26 cellular contexts compared by ENCODE assay signal in genomic region chr19:48405850-48406249, GRCh38. TPM values are rescaled to one million over a fixed set of nuclear protein-coding genes. Genes with fewer than 3 reads are reported as not detected.
DNase-seq lines count a peak whose midpoint lies in the region; ATAC-seq and TF ChIP-seq lines count a peak whose summit lies in the region.
"Had no signal": no experiment of that assay in that cellular context is flagged by ENCODE, and none has a peak within 500 bp of the region (broad histone marks: within the 10 kb centered on the region; RNA-seq: fewer than 3 reads in every experiment).

No MANE protein-coding gene starts in this region.

- peak; percentile 64 for DNase-seq in Caki2 (ENCODE audit: low read depth)
- peak; percentile 60 for DNase-seq in GM20000 (ENCODE audit: low spot score)
- DNase-seq in islet precursor cell, result peak; percentile 54
- DNase-seq in NCI-H2081 treated with DMSO at 0.1 percent for 48 hours (lab: John Stamatoyannopoulos, UW), result no peak
- no peak for DNase-seq in MG63
- DNase-seq in central memory CD4-positive, alpha-beta T cell, result no peak
- DNase-seq: activated CD4-positive, alpha-beta T cell treated with anti-CD3 and anti-CD28 coated beads for 36 hours; cerebellar nuclear complex; erythroblast; foreskin melanocyte; NCI-H1436; NCI-H526 treated with DMSO at 0.1 percent for 48 hours; right lobe of liver; SIG-M5; T-cell had no signal

- H3K9ac ChIP-seq in OCI-LY3 (ENCODE audit: low read length), result no peak overlapping the region
- H3K9ac ChIP-seq: parathyroid adenoma had no signal

- H3K36me3 ChIP-seq in OCI-LY3 (replicated peaks; ENCODE audit: low read depth, low read length) (no peaks in the 10 kb centered on the region), MG63 (no peaks in the 10 kb centered on the region; the same call in 1 of the 2 replicates)
- H3K36me3 ChIP-seq: right lobe of liver had no signal

- H3K4me2 ChIP-seq in OCI-LY3 (ENCODE audit: low read length), result 0 out of 2 replicates have a peak overlapping the region, but pooled peaks have one; percentile 18
- H3K4me2 ChIP-seq: GM23338, hepatocyte, PC-9 had no signal

- H3K27ac ChIP-seq in OCI-LY3 (ENCODE audit: low read length), result no peak overlapping the region
- H3K27ac ChIP-seq: C4-2B, hepatocyte, parathyroid adenoma, PC-9, right lobe of liver had no signal

- TF ChIP-seq CTCF in GM20000 (IDR thresholded peaks at IDR 0.05; ENCODE audit: extremely low read depth, missing control alignments) (no peak), OCI-LY3 (IDR thresholded peaks at IDR 0.05; ENCODE audit: low read depth, low read length) (no peak)

- H3K79me2 ChIP-seq in OCI-LY3 (ENCODE audit: low read length), result no peaks in the 10 kb centered on the region
- H3K79me2 ChIP-seq: hepatocyte, parathyroid adenoma had no signal

- in situ Hi-C loops in Caki2 (cut with HindIII; ENCODE audit: low pct_unique_long_range_greater_than_20kb, low sequenced_read_pairs), result no loop called here

- no peaks in the 10 kb centered on the region for H4K20me1 ChIP-seq in OCI-LY3 (ENCODE audit: insufficient read depth, low read length)

- H3K9me3 ChIP-seq in OCI-LY3 (ENCODE audit: insufficient read depth, low read length) (no peaks in the 10 kb centered on the region), MG63 (0 out of 2 replicates have a peak, but pooled peaks cover 2% of the 10 kb centered on the region)
- H3K9me3 ChIP-seq: right lobe of liver had no signal

- H2AFZ ChIP-seq in OCI-LY3 (ENCODE audit: low read depth, low read length), result peak overlapping the region; percentile 12; the same call in 1 of the 2 replicates
- H2AFZ ChIP-seq: GM23338, hepatocyte, parathyroid adenoma, PC-9 had no signal

- peaks cover 8% of the 10 kb centered on the region; the same call in 1 of the 2 replicates for H3K27me3 ChIP-seq in OCI-LY3 (ENCODE audit: low read depth, low read length)
- no peaks in the 10 kb centered on the region for H3K27me3 ChIP-seq in MG63
- H3K27me3 ChIP-seq: hepatocyte, right lobe of liver had no signal

- no peak for ATAC-seq in GM18868 (IDR thresholded peaks at IDR 0.05; ENCODE audit: unreplicated experiment)
- ATAC-seq: activated CD4-positive, alpha-beta T cell treated with anti-CD3 and anti-CD28 coated beads for 36 hours; GM23338; T-cell had no signal

- no peak overlapping the region for H3K4me3 ChIP-seq in OCI-LY3 (ENCODE audit: low read length)
- no peak overlapping the region for H3K4me3 ChIP-seq in MG63
- H3K4me3 ChIP-seq: GM23338, hepatocyte, PC-9, right lobe of liver had no signal

- H3K4me1 ChIP-seq in OCI-LY3 (ENCODE audit: low read length), result peaks cover 12% of the 10 kb centered on the region
- H3K4me1 ChIP-seq: parathyroid adenoma, right lobe of liver had no signal

RNA-seq across cellular contexts. Expression of gene GRIN2D, which starts 12.4 kb away (rescaled TPM):
- total RNA-seq in Caki2 (2014; rRNA removed; shearing (Covaris generic); ENCODE audit: low replicate concordance), result 0.34 TPM in 1 of 2 replicates, not detected in the other
- total RNA-seq in MG63 (2014; rRNA removed; shearing (Covaris generic); ENCODE audit: low replicate concordance), result 0.03 TPM in 1 of 2 replicates, not detected in the other

RNA-seq across cellular contexts. Expression of gene KDELR1, which starts 14.5 kb away (rescaled TPM):
- 119 and 155 TPM in 2 replicates for total RNA-seq in Caki2 (2014; rRNA removed; shearing (Covaris generic); ENCODE audit: low replicate concordance)
- total RNA-seq in MG63 (2014; rRNA removed; shearing (Covaris generic); ENCODE audit: low replicate concordance), result 51.3 and 103 TPM in 2 replicates

RNA-seq across cellular contexts. Expression of gene GRWD1, which starts 39.9 kb away (rescaled TPM):
- 89.6 and 91.1 TPM in 2 replicates for total RNA-seq in Caki2 (2014; rRNA removed; shearing (Covaris generic); ENCODE audit: low replicate concordance)
- 86.6 and 138 TPM in 2 replicates for total RNA-seq in MG63 (2014; rRNA removed; shearing (Covaris generic); ENCODE audit: low replicate concordance)

RNA-seq across cellular contexts. Expression of gene SYNGR4, which starts 41.7 kb away (rescaled TPM):
- 0.20 TPM in 1 of 2 replicates, not detected in the other for total RNA-seq in Caki2 (2014; rRNA removed; shearing (Covaris generic); ENCODE audit: low replicate concordance)
- not detected in 2 replicates for total RNA-seq in MG63 (2014; rRNA removed; shearing (Covaris generic); ENCODE audit: low replicate concordance)
- total RNA-seq: activated T-helper 2 cell treated with anti-CD3 and anti-CD28 coated beads, Interferon-gamma antibody, Interleukin-2, Interleukin-4, amounts not matched to agents 10 μg/mL and 5 μg/mL and 100 μg/mL, durations not matched to agents 14 hours and 24 hours and 36 hours; astrocyte; GM23338; hepatocyte; liver; T-cell; urinary bladder had no signal

RNA-seq across cellular contexts. Expression of gene TMEM143, which starts 42.1 kb away (rescaled TPM):
- 7.6 and 12.2 TPM in 2 replicates for total RNA-seq in Caki2 (2014; rRNA removed; shearing (Covaris generic); ENCODE audit: low replicate concordance)
- total RNA-seq in MG63 (2014; rRNA removed; shearing (Covaris generic); ENCODE audit: low replicate concordance), result 3.4 and 5.1 TPM in 2 replicates

Comparison
In these comparisons a context has a peak if more than half of its experiments do, and no peak if none do; other contexts are left out.
1. DNase-seq: peak in Caki2 (single experiment), GM20000 (single experiment) and islet precursor cell (single experiment); none in NCI-H2081 treated with DMSO at 0.1 percent for 48 hours (single experiment), MG63 (single experiment) and central memory CD4-positive, alpha-beta T cell (single experiment).